Comparison of ENCODE assay signal across 8 cellular contexts in the genomic region with DNA sequence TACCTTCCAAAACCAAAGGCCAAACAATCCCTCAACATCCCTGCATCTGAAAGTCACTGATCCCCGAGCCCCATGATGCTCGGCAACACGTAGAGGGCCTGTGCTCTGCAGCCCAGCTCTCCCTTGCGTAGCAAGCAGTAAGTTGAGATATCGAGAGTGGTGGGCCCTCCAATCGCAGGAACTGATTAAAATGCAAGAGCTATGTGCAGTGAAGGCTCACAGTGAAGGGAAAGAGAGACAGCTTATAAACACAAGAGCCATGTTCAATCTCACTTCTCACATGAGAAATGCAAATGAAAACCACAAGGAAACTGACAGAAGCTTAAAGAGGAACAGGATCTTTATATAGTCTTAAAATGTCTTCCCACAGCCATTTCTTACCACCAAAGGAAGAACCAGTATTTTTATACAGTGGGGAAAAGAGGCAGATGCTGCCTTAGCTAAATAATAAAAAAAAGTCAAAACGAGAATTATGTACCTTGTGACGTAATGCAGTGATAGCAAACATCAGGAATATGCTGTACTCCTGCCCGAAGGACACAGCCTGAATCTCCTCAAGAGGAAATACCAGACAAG. TPM values are rescaled to one million over a fixed set of nuclear protein-coding genes. Genes with fewer than 3 reads are reported as not detected.
DNase-seq lines count a peak whose midpoint lies in the region; ATAC-seq and TF ChIP-seq lines count a peak whose summit lies in the region.

No MANE protein-coding gene starts in this region.

- H3K9me3 Mint-ChIP-seq in activated naive CD4-positive, alpha-beta T cell treated with anti-CD3 and anti-CD28 coated beads, Interleukin-2, amount 50 U/mL, for 24 hours, result no peaks in the 10 kb centered on the region

- H3K27me3 ChIP-seq in upper lobe of left lung, result no peaks in the 10 kb centered on the region

- WGBS in upper lobe of left lung, 2 donors, result 71 to 86% methylated on average over 9 of the region's 9 CpGs

- ATAC-seq in HG02981 (IDR thresholded peaks at IDR 0.05; ENCODE audit: unreplicated experiment) (peak; percentile 63), upper lobe of left lung (ENCODE audit: low FRiP score in 2 of 2) (no peak)

- H3K4me1 Mint-ChIP-seq in activated naive CD4-positive, alpha-beta T cell treated with anti-CD3 and anti-CD28 coated beads, Interleukin-2, amount 50 U/mL, for 24 hours, result peaks cover 33% of the 10 kb centered on the region

- no peaks in the 10 kb centered on the region for H3K9me3 ChIP-seq in upper lobe of left lung

- peaks cover 7 to 15% (median 9%) of the 10 kb centered on the region in 4 donors for H3K4me1 ChIP-seq in upper lobe of left lung

- no peak for TF ChIP-seq POLR2A in upper lobe of left lung (IDR thresholded peaks at IDR 0.05)

- DNase-seq in activated naive CD4-positive, alpha-beta T cell treated with Interleukin-2 at 50 U/mL for 16 hours, result no peak
- DNase-seq in SIG-M5 treated with dmso at 0.1 percent for 504 hours (lab: John Stamatoyannopoulos, UW; ENCODE audit: unreplicated experiment) (peak; percentile 83), upper lobe of left lung (no peak), NCI-H1105 treated with DMSO at 0.1 percent for 48 hours (lab: John Stamatoyannopoulos, UW) (no peak), AG08396 (ENCODE audit: low spot score) (no peak), NCI-H1092 (lab: John Stamatoyannopoulos, UW) (no peak)

- H3K4me3 ChIP-seq in upper lobe of left lung, result no peak overlapping the region

- H3K27ac ChIP-seq in upper lobe of left lung, result peak overlapping the region in 3 of 4 donors; percentile 10 to 70 (median 38)

- TF ChIP-seq EP300 in upper lobe of left lung (IDR thresholded peaks at IDR 0.05), result no peak

- TF ChIP-seq CTCF in upper lobe of left lung (IDR thresholded peaks at IDR 0.05), result no peak

- peaks cover 9% of the 10 kb centered on the region for H3K36me3 Mint-ChIP-seq in activated naive CD4-positive, alpha-beta T cell treated with anti-CD3 and anti-CD28 coated beads, Interleukin-2, amount 50 U/mL, for 24 hours

- H3K4me3 Mint-ChIP-seq in activated naive CD4-positive, alpha-beta T cell treated with anti-CD3 and anti-CD28 coated beads, Interleukin-2, amount 50 U/mL, for 24 hours, result no peak overlapping the region

- peaks cover 15 to 68% (median 34%) of the 10 kb centered on the region in 4 donors for H3K36me3 ChIP-seq in upper lobe of left lung

- H3K27ac Mint-ChIP-seq in activated naive CD4-positive, alpha-beta T cell treated with anti-CD3 and anti-CD28 coated beads, Interleukin-2, amount 50 U/mL, for 24 hours, result peak overlapping the region; percentile 76

- no peaks in the 10 kb centered on the region for H3K27me3 Mint-ChIP-seq in activated naive CD4-positive, alpha-beta T cell treated with anti-CD3 and anti-CD28 coated beads, Interleukin-2, amount 50 U/mL, for 24 hours

RNA-seq across cellular contexts. Expression of gene TTF1, which starts 24.6 kb away (rescaled TPM):
- 10 to 100 TPM in 4 of 6 donors, 1 to 10 TPM in 2; 7.7 to 16.9 (median 12.3) TPM for total RNA-seq in upper lobe of left lung

RNA-seq across cellular contexts. Expression of gene SETX, which starts 27.3 kb away (rescaled TPM):
- 10 to 100 TPM; 44.3 to 91.4 (median 55.4) TPM for total RNA-seq in upper lobe of left lung

RNA-seq across cellular contexts. Expression of gene CFAP77, which starts 28.0 kb away (rescaled TPM):
- total RNA-seq in upper lobe of left lung, result 10 to 100 TPM in 1 of 6 donors, 1 to 10 TPM in 3, under 1 TPM in 1, not detected in 1; 0.78 to 16.7 (median 2.7) TPM
